8 cellular contexts compared by ENCODE assay signal in the genomic region with DNA sequence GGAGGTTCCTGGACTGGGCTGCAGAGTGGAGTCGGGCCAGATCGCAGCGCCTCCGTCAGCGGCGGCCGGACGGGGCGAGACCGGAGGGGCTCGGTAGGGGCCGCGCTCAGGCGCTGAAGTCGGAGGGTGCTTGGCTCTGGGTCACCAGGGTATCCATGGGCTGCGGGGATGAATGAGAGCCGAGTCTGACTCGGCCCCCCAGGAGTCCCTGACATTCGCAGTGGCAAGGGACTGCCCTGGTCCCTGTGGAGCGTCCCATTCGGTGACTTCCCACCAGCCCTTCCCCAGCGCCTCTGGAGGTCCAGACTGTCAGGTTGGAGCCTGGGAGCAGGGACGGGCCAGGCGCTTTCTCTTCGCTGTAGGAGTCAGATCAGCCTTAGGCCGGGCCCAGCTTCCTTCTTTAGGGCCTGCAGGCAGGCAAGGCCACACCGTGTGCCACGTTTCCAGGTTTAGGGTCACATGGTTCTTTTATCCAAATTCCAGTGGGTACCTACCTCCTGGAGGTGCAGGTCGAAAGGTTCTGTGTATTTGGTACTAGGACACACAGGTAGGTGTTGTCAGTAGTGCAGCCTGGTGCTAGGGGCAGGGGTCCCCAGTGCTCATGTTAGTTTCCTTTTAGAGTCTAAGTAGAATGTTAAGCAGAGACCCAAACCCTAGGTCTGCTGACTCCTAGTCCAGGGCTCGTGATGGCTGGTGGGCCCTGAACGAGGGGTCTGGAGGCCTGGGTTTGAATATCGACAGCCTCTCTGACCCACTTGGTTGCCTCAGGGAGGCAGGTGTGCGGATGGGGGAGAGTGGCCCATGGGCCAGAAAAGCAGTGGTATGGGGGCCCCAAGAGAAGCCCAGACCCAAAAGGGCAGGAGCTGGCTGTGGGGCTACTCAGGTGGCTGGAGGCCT. TPM values are rescaled to one million over a fixed set of nuclear protein-coding genes. Genes with fewer than 3 reads are reported as not detected.
DNase-seq lines count a peak whose midpoint lies in the region; ATAC-seq and TF ChIP-seq lines count a peak whose summit lies in the region.

No MANE protein-coding gene starts in this region.

- CTCF ChIA-PET in activated CD4-positive, alpha-beta T cell treated with anti-CD3 and anti-CD28 coated beads for 36 hours (lab: Charles Lee), result interaction anchor here (0.5 to 1.3 kb wide), 2 partner anchors 20 to 35 kb away, joined by 3 read pairs; no protein-coding TSS in a partner anchor

- intact Hi-C loops in activated CD4-positive, alpha-beta T cell treated with anti-CD3 and anti-CD28 coated beads for 36 hours (cut with DNase I, micrococcal nuclease), result loop anchor here in 1 of 2 experiments (2.0 kb wide), 1 partner anchor 69 kb away; a partner anchor contains a TSS

- peaks cover 7% of the 10 kb centered on the region for H3K4me1 Mint-ChIP-seq in activated CD4-positive, alpha-beta T cell treated with anti-CD3 and anti-CD28 coated beads for 36 hours
- H3K4me1 Mint-ChIP-seq in mesothelial cell of epicardium, result peaks cover 33% of the 10 kb centered on the region

- peak overlapping the region; percentile 75 for H3K27ac ChIP-seq in cingulate gyrus (ENCODE audit: low read depth, low read length)

- no peak for ATAC-seq in activated CD4-positive, alpha-beta T cell treated with anti-CD3 and anti-CD28 coated beads for 36 hours
- ATAC-seq in HG02798 (IDR thresholded peaks at IDR 0.05; ENCODE audit: poor library complexity, unreplicated experiment), result no peak
- no peak for ATAC-seq in HG03521 (IDR thresholded peaks at IDR 0.05; ENCODE audit: unreplicated experiment)

- TF ChIP-seq CTCF in mesothelial cell of epicardium (IDR thresholded peaks at IDR 0.05; ENCODE audit: unreplicated experiment), result no peak

- no peaks in the 10 kb centered on the region for H3K36me3 Mint-ChIP-seq in activated CD4-positive, alpha-beta T cell treated with anti-CD3 and anti-CD28 coated beads for 36 hours (ENCODE audit: low read depth)
- no peaks in the 10 kb centered on the region for H3K36me3 Mint-ChIP-seq in mesothelial cell of epicardium

- H3K4me3 Mint-ChIP-seq in activated CD4-positive, alpha-beta T cell treated with anti-CD3 and anti-CD28 coated beads for 36 hours, result peak overlapping the region; percentile 63
- peak overlapping the region; percentile 89 for H3K4me3 Mint-ChIP-seq in mesothelial cell of epicardium

- no peaks in the 10 kb centered on the region for H3K9me3 Mint-ChIP-seq in activated CD4-positive, alpha-beta T cell treated with anti-CD3 and anti-CD28 coated beads for 36 hours (ENCODE audit: low read depth)
- no peaks in the 10 kb centered on the region for H3K9me3 Mint-ChIP-seq in mesothelial cell of epicardium

- H3K27ac Mint-ChIP-seq in activated CD4-positive, alpha-beta T cell treated with anti-CD3 and anti-CD28 coated beads for 36 hours, result no peak overlapping the region
- H3K27ac Mint-ChIP-seq in mesothelial cell of epicardium, result peak overlapping the region; percentile 59

- POLR2A ChIA-PET in activated CD4-positive, alpha-beta T cell treated with anti-CD3 and anti-CD28 coated beads for 36 hours (lab: Charles Lee), result interaction anchor here (0.7 kb wide), 1 partner anchor 85 kb away, joined by 3 read pairs; no protein-coding TSS in a partner anchor

- H3K27me3 Mint-ChIP-seq in activated CD4-positive, alpha-beta T cell treated with anti-CD3 and anti-CD28 coated beads for 36 hours, result peaks cover 14% of the 10 kb centered on the region
- no peaks in the 10 kb centered on the region for H3K27me3 Mint-ChIP-seq in mesothelial cell of epicardium (ENCODE audit: low read depth)

- no peak for DNase-seq in activated CD4-positive, alpha-beta T cell treated with anti-CD3 and anti-CD28 coated beads for 36 hours
- no peak for DNase-seq in activated CD4-positive, alpha-beta T cell treated with anti-CD3 and anti-CD28 coated beads for 1 hour
- DNase-seq in MV-4-11 (lab: John Stamatoyannopoulos, UW), result peak; percentile 27
- DNase-seq in mesothelial cell of epicardium (ENCODE audit: low spot score in 2 of 2, unreplicated experiment in 2 of 2), result peak in 1 of 2 experiments; percentile 53
- no peak for DNase-seq in cerebellar cortex (ENCODE audit: low spot score)

RNA-seq across cellular contexts. Expression of a gene that starts 1.2 kb away (rescaled TPM):
- total RNA-seq in activated CD4-positive, alpha-beta T cell treated with anti-CD3 and anti-CD28 coated beads for 36 hours, result 1 to 10 TPM; 5.4 to 5.8 TPM
- total RNA-seq in mesothelial cell of epicardium, result 102 to 103 TPM (median 102 TPM) in 3 replicates

RNA-seq across cellular contexts. Expression of a gene that starts 15.7 kb away (rescaled TPM):
- not detected for total RNA-seq in activated CD4-positive, alpha-beta T cell treated with anti-CD3 and anti-CD28 coated beads for 36 hours
- 0.14 TPM in 1 of 3 replicates, not detected in the others for total RNA-seq in mesothelial cell of epicardium

Comparison
In these comparisons a context has a peak if more than half of its experiments do, and no peak if none do; other contexts are left out.
1. RNA of a gene that starts 1.2 kb away (total RNA-seq): 102 to 103 TPM in mesothelial cell of epicardium; 5.4 to 5.8 TPM in activated CD4-positive, alpha-beta T cell treated with anti-CD3 and anti-CD28 coated beads for 36 hours; every median in the first group is over 10 times any median in the second.